Comparison of ENCODE assay signal across 8 cellular contexts in genomic region chr2:204027105-204027504, GRCh38.
A peak's percentile ranks its signal among the peaks of the same experiment; 100 is the strongest.
DNase-seq lines count a peak whose midpoint lies in the region; ATAC-seq and TF ChIP-seq lines count a peak whose summit lies in the region.

No MANE protein-coding gene starts in this region.

- DNase-seq in central memory CD8-positive, alpha-beta T cell (ENCODE audit: low spot score in 2 of 2), result no peak
- no peak for DNase-seq in vagina (ENCODE audit: extremely low spot score in 2 of 2)
- no peak for DNase-seq in esophagus squamous epithelium (lab: John Stamatoyannopoulos, UW)
- no peak for DNase-seq in middle frontal gyrus (ENCODE audit: extremely low spot score, low spot score)
- no peak for DNase-seq in putamen (ENCODE audit: low spot score)

- H3K27me3 Mint-ChIP-seq in central memory CD8-positive, alpha-beta T cell, result no peaks in the 10 kb centered on the region

- TF ChIP-seq POLR2A in vagina (IDR thresholded peaks at IDR 0.05) (no peak), esophagus squamous epithelium (IDR thresholded peaks at IDR 0.05) (no peak)

- H3K9me3 ChIP-seq in KOPT-K1 (ENCODE audit: insufficient read depth, low read length, poor library complexity, severe bottlenecking), result no peaks in the 10 kb centered on the region
- no peaks in the 10 kb centered on the region for H3K9me3 ChIP-seq in vagina
- no peaks in the 10 kb centered on the region for H3K9me3 ChIP-seq in esophagus squamous epithelium

- WGBS in esophagus squamous epithelium, 2 donors, result 25 to 33% methylated on average over 3 of the region's 3 CpGs

- H3K36me3 Mint-ChIP-seq in central memory CD8-positive, alpha-beta T cell (ENCODE audit: insufficient read depth), result peaks cover 2% of the 10 kb centered on the region

- intact Hi-C loops in vagina (cut with DNase I), result no loop called here
- intact Hi-C loops in esophagus squamous epithelium (cut with DNase I), result no loop called here

- H3K4me3 ChIP-seq in vagina (no peak overlapping the region), esophagus squamous epithelium (no peak overlapping the region)

- TF ChIP-seq CTCF in vagina (IDR thresholded peaks at IDR 0.05), result no peak
- TF ChIP-seq CTCF in esophagus squamous epithelium (IDR thresholded peaks at IDR 0.05), result no peak

- H3K4me1 Mint-ChIP-seq in central memory CD8-positive, alpha-beta T cell, result peaks cover 10% of the 10 kb centered on the region

- peak; percentile 91 for ATAC-seq in GM18517 (IDR thresholded peaks at IDR 0.05; ENCODE audit: unreplicated experiment)
- peak; percentile 84 for ATAC-seq in GM21717 (IDR thresholded peaks at IDR 0.05; ENCODE audit: unreplicated experiment)
- ATAC-seq in central memory CD8-positive, alpha-beta T cell (replicated peaks; ENCODE audit: extremely low read depth, poor library complexity, severe bottlenecking), result peak; percentile 84

- H3K27ac ChIP-seq in KOPT-K1 (ENCODE audit: low read depth, low read length, poor library complexity, severe bottlenecking) (peak overlapping the region; percentile 42), vagina (no peak overlapping the region), esophagus squamous epithelium (no peak overlapping the region)

- H3K4me1 ChIP-seq in vagina, result peaks cover 9% of the 10 kb centered on the region
- peaks cover 0 to 25% (median 0%) of the 10 kb centered on the region in 3 donors for H3K4me1 ChIP-seq in esophagus squamous epithelium

- H3K9me3 Mint-ChIP-seq in central memory CD8-positive, alpha-beta T cell, result no peaks in the 10 kb centered on the region

- H3K27me3 ChIP-seq in vagina, result no peaks in the 10 kb centered on the region
- H3K27me3 ChIP-seq in esophagus squamous epithelium, result no peaks in the 10 kb centered on the region

- H3K36me3 ChIP-seq in KOPT-K1 (ENCODE audit: insufficient read depth, low read length) (no peaks in the 10 kb centered on the region), vagina (no peaks in the 10 kb centered on the region), esophagus squamous epithelium (no peaks in the 10 kb centered on the region)

- H3K4me3 Mint-ChIP-seq in central memory CD8-positive, alpha-beta T cell, result no peak overlapping the region

- peak overlapping the region; percentile 10 for H3K27ac Mint-ChIP-seq in central memory CD8-positive, alpha-beta T cell (ENCODE audit: low read depth)
